ENCODE assay signal across 1 cellular context in the genomic region with DNA sequence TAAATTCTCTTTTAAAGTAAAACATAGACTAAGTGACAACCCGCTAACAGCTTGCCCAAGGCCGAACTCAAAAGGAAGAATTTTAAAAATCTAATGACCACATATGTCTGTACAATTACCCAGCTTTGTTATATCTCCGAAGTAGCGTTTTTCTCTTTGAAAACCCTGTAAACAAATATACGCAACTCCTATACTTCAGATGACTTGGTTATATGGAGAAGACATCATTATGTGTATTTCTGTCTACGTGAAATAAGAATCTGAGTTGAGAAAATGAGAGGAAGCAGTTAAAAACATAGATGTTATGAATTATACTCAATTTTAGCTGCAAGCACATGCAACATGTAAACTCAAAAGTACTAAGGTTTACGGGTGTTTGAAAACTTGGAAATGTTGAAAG.
TF ChIP-seq lines count a peak whose summit lies in the region.

No MANE protein-coding gene starts in this region.

TF ChIP-seq in H1, 55 proteins besides CTCF, POLR2A, EP300 and RAD21:
- TF ChIP-seq CREB1 (IDR thresholded peaks at IDR 0.05) (no peak), TAF1 (IDR thresholded peaks at IDR 0.05; ENCODE audit: low read depth, low read length) (no peak), BCL11A (IDR thresholded peaks at IDR 0.05; ENCODE audit: low read depth in 2 of 2, low read length in 2 of 2) (no peak), TAF7 (optimal IDR thresholded peaks at IDR 0.05; ENCODE audit: borderline replicate concordance, low read depth, low read length) (no peak)
- TF ChIP-seq, protein P1, sequence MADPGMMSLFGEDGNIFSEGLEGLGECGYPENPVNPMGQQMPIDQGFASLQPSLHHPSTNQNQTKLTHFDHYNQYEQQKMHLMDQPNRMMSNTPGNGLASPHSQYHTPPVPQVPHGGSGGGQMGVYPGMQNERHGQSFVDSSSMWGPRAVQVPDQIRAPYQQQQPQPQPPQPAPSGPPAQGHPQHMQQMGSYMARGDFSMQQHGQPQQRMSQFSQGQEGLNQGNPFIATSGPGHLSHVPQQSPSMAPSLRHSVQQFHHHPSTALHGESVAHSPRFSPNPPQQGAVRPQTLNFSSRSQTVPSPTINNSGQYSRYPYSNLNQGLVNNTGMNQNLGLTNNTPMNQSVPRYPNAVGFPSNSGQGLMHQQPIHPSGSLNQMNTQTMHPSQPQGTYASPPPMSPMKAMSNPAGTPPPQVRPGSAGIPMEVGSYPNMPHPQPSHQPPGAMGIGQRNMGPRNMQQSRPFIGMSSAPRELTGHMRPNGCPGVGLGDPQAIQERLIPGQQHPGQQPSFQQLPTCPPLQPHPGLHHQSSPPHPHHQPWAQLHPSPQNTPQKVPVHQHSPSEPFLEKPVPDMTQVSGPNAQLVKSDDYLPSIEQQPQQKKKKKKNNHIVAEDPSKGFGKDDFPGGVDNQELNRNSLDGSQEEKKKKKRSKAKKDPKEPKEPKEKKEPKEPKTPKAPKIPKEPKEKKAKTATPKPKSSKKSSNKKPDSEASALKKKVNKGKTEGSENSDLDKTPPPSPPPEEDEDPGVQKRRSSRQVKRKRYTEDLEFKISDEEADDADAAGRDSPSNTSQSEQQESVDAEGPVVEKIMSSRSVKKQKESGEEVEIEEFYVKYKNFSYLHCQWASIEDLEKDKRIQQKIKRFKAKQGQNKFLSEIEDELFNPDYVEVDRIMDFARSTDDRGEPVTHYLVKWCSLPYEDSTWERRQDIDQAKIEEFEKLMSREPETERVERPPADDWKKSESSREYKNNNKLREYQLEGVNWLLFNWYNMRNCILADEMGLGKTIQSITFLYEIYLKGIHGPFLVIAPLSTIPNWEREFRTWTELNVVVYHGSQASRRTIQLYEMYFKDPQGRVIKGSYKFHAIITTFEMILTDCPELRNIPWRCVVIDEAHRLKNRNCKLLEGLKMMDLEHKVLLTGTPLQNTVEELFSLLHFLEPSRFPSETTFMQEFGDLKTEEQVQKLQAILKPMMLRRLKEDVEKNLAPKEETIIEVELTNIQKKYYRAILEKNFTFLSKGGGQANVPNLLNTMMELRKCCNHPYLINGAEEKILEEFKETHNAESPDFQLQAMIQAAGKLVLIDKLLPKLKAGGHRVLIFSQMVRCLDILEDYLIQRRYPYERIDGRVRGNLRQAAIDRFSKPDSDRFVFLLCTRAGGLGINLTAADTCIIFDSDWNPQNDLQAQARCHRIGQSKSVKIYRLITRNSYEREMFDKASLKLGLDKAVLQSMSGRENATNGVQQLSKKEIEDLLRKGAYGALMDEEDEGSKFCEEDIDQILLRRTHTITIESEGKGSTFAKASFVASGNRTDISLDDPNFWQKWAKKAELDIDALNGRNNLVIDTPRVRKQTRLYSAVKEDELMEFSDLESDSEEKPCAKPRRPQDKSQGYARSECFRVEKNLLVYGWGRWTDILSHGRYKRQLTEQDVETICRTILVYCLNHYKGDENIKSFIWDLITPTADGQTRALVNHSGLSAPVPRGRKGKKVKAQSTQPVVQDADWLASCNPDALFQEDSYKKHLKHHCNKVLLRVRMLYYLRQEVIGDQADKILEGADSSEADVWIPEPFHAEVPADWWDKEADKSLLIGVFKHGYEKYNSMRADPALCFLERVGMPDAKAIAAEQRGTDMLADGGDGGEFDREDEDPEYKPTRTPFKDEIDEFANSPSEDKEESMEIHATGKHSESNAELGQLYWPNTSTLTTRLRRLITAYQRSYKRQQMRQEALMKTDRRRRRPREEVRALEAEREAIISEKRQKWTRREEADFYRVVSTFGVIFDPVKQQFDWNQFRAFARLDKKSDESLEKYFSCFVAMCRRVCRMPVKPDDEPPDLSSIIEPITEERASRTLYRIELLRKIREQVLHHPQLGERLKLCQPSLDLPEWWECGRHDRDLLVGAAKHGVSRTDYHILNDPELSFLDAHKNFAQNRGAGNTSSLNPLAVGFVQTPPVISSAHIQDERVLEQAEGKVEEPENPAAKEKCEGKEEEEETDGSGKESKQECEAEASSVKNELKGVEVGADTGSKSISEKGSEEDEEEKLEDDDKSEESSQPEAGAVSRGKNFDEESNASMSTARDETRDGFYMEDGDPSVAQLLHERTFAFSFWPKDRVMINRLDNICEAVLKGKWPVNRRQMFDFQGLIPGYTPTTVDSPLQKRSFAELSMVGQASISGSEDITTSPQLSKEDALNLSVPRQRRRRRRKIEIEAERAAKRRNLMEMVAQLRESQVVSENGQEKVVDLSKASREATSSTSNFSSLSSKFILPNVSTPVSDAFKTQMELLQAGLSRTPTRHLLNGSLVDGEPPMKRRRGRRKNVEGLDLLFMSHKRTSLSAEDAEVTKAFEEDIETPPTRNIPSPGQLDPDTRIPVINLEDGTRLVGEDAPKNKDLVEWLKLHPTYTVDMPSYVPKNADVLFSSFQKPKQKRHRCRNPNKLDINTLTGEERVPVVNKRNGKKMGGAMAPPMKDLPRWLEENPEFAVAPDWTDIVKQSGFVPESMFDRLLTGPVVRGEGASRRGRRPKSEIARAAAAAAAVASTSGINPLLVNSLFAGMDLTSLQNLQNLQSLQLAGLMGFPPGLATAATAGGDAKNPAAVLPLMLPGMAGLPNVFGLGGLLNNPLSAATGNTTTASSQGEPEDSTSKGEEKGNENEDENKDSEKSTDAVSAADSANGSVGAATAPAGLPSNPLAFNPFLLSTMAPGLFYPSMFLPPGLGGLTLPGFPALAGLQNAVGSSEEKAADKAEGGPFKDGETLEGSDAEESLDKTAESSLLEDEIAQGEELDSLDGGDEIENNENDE (IDR thresholded peaks at IDR 0.05; ENCODE audit: insufficient replicate concordance, low read length) = no peak
TF ChIP-seq in H1: peak in this region for 0.
